ENCODE assay signal across 12 cellular contexts in the genomic region with DNA sequence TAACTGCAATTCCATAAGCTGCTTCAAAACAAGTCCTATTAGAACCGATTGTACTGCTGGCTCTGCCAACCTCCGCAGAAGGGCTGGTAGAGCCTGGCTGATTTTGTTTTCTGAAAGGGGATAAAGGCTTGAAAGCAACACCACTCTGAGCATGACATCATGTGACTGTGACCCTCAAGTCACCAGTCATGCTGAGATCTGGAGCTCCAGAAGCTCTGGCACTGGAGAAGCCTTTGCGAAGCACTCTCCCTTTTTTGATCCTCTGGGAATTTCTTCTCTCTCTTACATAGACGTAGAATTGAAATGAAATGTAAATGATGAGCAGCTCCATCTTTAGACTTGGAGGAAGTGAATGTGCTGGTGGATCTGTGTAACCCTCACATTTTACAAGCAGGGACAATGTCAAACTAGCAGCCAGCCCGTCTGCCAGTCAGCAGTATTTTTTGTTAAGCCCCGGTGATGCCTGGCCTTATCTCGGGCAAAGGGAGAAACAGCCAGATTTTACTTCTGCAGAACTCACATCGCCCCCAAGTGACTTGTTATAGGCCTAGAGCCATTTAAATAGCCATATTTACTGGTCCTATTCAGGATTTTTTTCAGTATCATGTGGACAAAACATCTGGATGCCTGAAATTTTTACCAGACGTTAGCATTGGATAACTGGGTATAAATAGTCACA.
DNase-seq lines count a peak whose midpoint lies in the region; ATAC-seq and TF ChIP-seq lines count a peak whose summit lies in the region.
"Had no signal": no experiment of that assay in that cellular context is flagged by ENCODE, and none has a peak within 500 bp of the region (broad histone marks: within the 10 kb centered on the region; RNA-seq: fewer than 3 reads in every experiment).

No MANE protein-coding gene starts in this region.

- no peak overlapping the region for H2AK5ac ChIP-seq in H9 (ENCODE audit: insufficient read length, low read length)

- H2BK15ac ChIP-seq in H9 (ENCODE audit: low read depth, low read length), result no peak overlapping the region

- no peak for ATAC-seq in T-cell (replicated peaks in 1 of 4)
- ATAC-seq: left lung had no signal

- H3K27me3 ChIP-seq in H9 (ENCODE audit: insufficient read depth, low read length) (no peaks in the 10 kb centered on the region), esophagus squamous epithelium (no peaks in the 10 kb centered on the region)
- H3K27me3 ChIP-seq: left lung, SJSA1, stomach had no signal

- POLR2A ChIA-PET in T-cell (lab: Charles Lee), result no interaction called here

- H4K8ac ChIP-seq in H9 (replicated peaks; ENCODE audit: insufficient read length, low read depth, low read length), result no peak overlapping the region

- H3K27me3 Mint-ChIP-seq in H9 (ENCODE audit: low read depth), result no peaks in the 10 kb centered on the region
- H3K27me3 Mint-ChIP-seq in T-cell, result no peaks in the 10 kb centered on the region
- H3K27me3 Mint-ChIP-seq: dendritic cell treated with granulocyte-macrophage colony-stimulating factor and Interleukin-4, amounts not matched to agents 40 ng/mL and 50 ng/mL, for 4 days had no signal

- no peak overlapping the region for H4K91ac ChIP-seq in H9 (ENCODE audit: insufficient read length, low read depth, low read length)

- no peaks in the 10 kb centered on the region for H3K36me3 ChIP-seq in esophagus squamous epithelium
- H3K36me3 ChIP-seq: left lung, SJSA1, stomach had no signal

- H3K27ac ChIP-seq in H9 (ENCODE audit: insufficient read length, low read depth, low read length) (no peak overlapping the region), VCaP (no peak overlapping the region), esophagus squamous epithelium (no peak overlapping the region)
- H3K27ac ChIP-seq: left lung, SJSA1, stomach had no signal

- no peak overlapping the region for H2BK120ac ChIP-seq in H9 (ENCODE audit: low read depth, low read length, poor library complexity, severe bottlenecking)

- H3K79me2 ChIP-seq in H9 (ENCODE audit: insufficient read depth, low read length), result no peaks in the 10 kb centered on the region

- no peak overlapping the region for H3K56ac ChIP-seq in H9 (ENCODE audit: insufficient read length, low read depth, low read length)

- no peak overlapping the region for H3K4me2 ChIP-seq in H9 (ENCODE audit: insufficient read depth, insufficient read length, low read length)

- H3K4me1 ChIP-seq in H9 (ENCODE audit: insufficient read depth, low read length) (peaks cover 3% of the 10 kb centered on the region; the same call in 1 of the 2 replicates), esophagus squamous epithelium (no peaks in the 10 kb centered on the region)
- H3K4me1 ChIP-seq: left lung had no signal

- no peak for TF ChIP-seq POLR2A in esophagus squamous epithelium (IDR thresholded peaks at IDR 0.05)

- no peak overlapping the region for H4K5ac ChIP-seq in H9 (ENCODE audit: insufficient read length, low read depth, low read length)

- no peak overlapping the region for H3K4ac ChIP-seq in H9 (ENCODE audit: low read depth, low read length)

- H3K4me1 Mint-ChIP-seq in H9, result peaks cover 9 to 10% of the 10 kb centered on the region in 2 experiments
- H3K4me1 Mint-ChIP-seq in T-cell, result no peaks in the 10 kb centered on the region

- no peak overlapping the region for H3K9ac ChIP-seq in H9 (ENCODE audit: extremely low read depth, insufficient read length, low read length)

- H3K27ac Mint-ChIP-seq in H9, result peak overlapping the region in 1 of 3 experiments; percentile 46; a peak in 1 of 7 replicates
- no peak overlapping the region for H3K27ac Mint-ChIP-seq in T-cell
- H3K27ac Mint-ChIP-seq: dendritic cell treated with granulocyte-macrophage colony-stimulating factor and Interleukin-4, amounts not matched to agents 40 ng/mL and 50 ng/mL, for 4 days had no signal

- H3K9me3 Mint-ChIP-seq in H9 (no peaks in the 10 kb centered on the region), T-cell (peaks cover 2 to 9% (median 4%) of the 10 kb centered on the region in 3 donors)

- H3K9me3 ChIP-seq in H9 (ENCODE audit: control insufficient read depth, low read depth, low read length) (no peaks in the 10 kb centered on the region), esophagus squamous epithelium (no peaks in the 10 kb centered on the region)
- H3K9me3 ChIP-seq: left lung, SJSA1, stomach had no signal

- CTCF ChIA-PET in T-cell (lab: Charles Lee), result no interaction called here

- no peak overlapping the region for H2BK20ac ChIP-seq in H9 (ENCODE audit: low read depth, low read length, poor library complexity, severe bottlenecking)

- no peaks in the 10 kb centered on the region for H3K23me2 ChIP-seq in H9 (ENCODE audit: insufficient read length, low read depth, low read length, poor library complexity, severe bottlenecking)

- no peaks in the 10 kb centered on the region for H3K79me1 ChIP-seq in H9 (ENCODE audit: insufficient read depth, low read depth, low read length, poor library complexity, severe bottlenecking)

- H3T11ph ChIP-seq in H9 (ENCODE audit: low read length), result no peak overlapping the region

- DNase-seq in H9 (peak; percentile 44), head of caudate nucleus (peak; percentile 12 to 87 (median 62)), retina (peak; percentile 64), T-cell (no peak), esophagus squamous epithelium (lab: John Stamatoyannopoulos, UW) (no peak)
- DNase-seq in activated CD4-positive, alpha-beta T cell treated with anti-CD3 and anti-CD28 coated beads for 1 hour, result no peak
- no peak for DNase-seq in activated CD4-positive, alpha-beta T cell treated with anti-CD3 and anti-CD28 coated beads for 48 hours
- DNase-seq: left lung, stomach had no signal

- H3K4me3 ChIP-seq in esophagus squamous epithelium, result no peak overlapping the region
- H3K4me3 ChIP-seq: left lung, SJSA1, stomach had no signal

- H3K23ac ChIP-seq in H9 (ENCODE audit: insufficient read length, low read depth, low read length), result no peak overlapping the region

- peak; percentile 44; the same call in 2 of the 3 replicates for TF ChIP-seq CTCF in H9 (conservative IDR thresholded peaks at IDR 0.05)
- peak; percentile 41; the same call in 1 of the 2 replicates for TF ChIP-seq CTCF in VCaP (conservative IDR thresholded peaks at IDR 0.05)
- no peak for TF ChIP-seq CTCF in esophagus squamous epithelium (IDR thresholded peaks at IDR 0.05)

- no peaks in the 10 kb centered on the region for H4K20me1 ChIP-seq in H9 (ENCODE audit: control insufficient read depth, insufficient read depth, insufficient read length)

- H2BK12ac ChIP-seq in H9 (ENCODE audit: insufficient read length, low read depth, low read length), result no peak overlapping the region

- H2BK5ac ChIP-seq in H9 (ENCODE audit: insufficient read length, low read length), result no peak overlapping the region

- no peak overlapping the region for H3K4me3 Mint-ChIP-seq in H9
- H3K4me3 Mint-ChIP-seq in T-cell, result no peak overlapping the region
- H3K4me3 Mint-ChIP-seq: dendritic cell treated with granulocyte-macrophage colony-stimulating factor and Interleukin-4, amounts not matched to agents 40 ng/mL and 50 ng/mL, for 4 days had no signal

- no peaks in the 10 kb centered on the region for H3K36me3 Mint-ChIP-seq in H9 (ENCODE audit: insufficient read depth in 1 of 3, low read depth in 3 of 3)
- H3K36me3 Mint-ChIP-seq in T-cell, result peaks cover 5% of the 10 kb centered on the region

- H3K18ac ChIP-seq in H9 (ENCODE audit: insufficient read length, low read depth, low read length), result no peak overlapping the region

- H3K14ac ChIP-seq in H9 (ENCODE audit: insufficient read depth, low read length), result no peak overlapping the region

- WGBS in H9 (ENCODE audit: extremely low coverage, insufficient read length, low lambda C conversion rate), result no CpG with 5 or more reads among the region's 9 CpGs
- WGBS in esophagus squamous epithelium, 2 donors, result 51 to 63% methylated on average over 9 of the region's 9 CpGs

- H2AFZ ChIP-seq in H9 (ENCODE audit: low read length), result no peak overlapping the region

- intact Hi-C loops in head of caudate nucleus (cut with DNase I), result loop anchor here (5.0 to 10.0 kb wide), 3 partner anchors 106 to 252 kb away; no protein-coding TSS in a partner anchor
- intact Hi-C loops in esophagus squamous epithelium (cut with DNase I), result no loop called here

Comparison
In these comparisons a context has a peak if more than half of its experiments do, and no peak if none do; other contexts are left out.
1. DNase-seq: peak in H9 (single experiment), head of caudate nucleus (42 of 42) and retina (single experiment); none in activated CD4-positive, alpha-beta T cell treated with anti-CD3 and anti-CD28 coated beads for 1 hour (single experiment), activated CD4-positive, alpha-beta T cell treated with anti-CD3 and anti-CD28 coated beads for 48 hours (single experiment), T-cell (0 of 34) and esophagus squamous epithelium (single experiment).
2. CTCF ChIP-seq: peak in H9 (single experiment) and VCaP (single experiment); none in esophagus squamous epithelium (0 of 6).